Comparison of ENCODE assay signal across 8 cellular contexts in the genomic region with DNA sequence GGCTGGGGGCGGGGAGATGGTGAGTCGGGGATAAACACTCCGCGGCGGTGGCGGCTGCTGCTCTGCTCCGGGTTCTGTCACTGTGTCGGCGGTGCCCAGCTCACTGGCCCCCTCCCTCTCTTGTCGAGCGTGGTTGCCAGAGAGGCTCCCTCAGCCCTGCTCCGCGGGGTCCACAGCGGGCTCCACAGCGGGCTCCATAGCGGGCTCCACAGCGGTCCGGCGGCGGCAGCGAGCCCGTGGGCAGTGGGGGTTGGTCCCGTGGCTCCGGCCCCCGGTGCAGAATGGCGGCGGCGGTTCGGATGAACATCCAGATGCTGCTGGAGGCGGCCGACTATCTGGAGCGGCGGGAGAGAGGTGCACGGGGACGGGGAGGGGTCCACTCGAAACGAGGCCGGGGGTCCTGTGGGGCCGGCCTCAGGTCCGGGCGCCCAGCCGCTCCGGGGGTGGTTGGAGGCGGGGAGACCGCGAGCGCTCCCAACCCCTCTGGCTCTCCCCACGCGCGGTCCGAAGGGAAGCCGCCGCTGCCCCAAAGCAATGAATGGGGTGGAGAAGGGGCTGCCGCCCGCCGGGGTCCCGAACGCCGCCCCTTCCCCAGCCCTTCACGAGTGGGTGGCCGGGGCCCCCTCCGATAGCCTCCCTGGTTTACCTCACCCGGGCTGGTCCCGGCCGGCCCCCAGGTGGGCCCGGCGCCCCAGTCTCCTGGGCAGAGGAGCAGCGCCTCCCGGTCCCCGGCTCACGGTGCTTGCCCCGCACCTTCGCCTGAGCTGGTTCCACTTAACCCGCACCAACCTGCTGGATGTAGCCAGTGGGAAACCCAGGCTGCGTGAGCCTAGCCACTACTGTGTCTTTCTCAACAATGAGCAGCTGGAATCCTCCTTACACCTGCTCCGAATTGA. TPM values are rescaled to one million over a fixed set of nuclear protein-coding genes. Genes with fewer than 3 reads are reported as not detected.
DNase-seq lines count a peak whose midpoint lies in the region; ATAC-seq and TF ChIP-seq lines count a peak whose summit lies in the region.

A gene with protein sequence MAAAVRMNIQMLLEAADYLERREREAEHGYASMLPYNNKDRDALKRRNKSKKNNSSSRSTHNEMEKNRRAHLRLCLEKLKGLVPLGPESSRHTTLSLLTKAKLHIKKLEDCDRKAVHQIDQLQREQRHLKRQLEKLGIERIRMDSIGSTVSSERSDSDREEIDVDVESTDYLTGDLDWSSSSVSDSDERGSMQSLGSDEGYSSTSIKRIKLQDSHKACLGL (plus strand): TSS at position 60 of the 896 bp plus-strand sequence. CDS start 222 bp downstream, at position 282.

- peak within 1 kb of the TSS; percentile 74 to 94 (median 89) for H3K27ac Mint-ChIP-seq in IgD-negative memory B cell
- peak within 1 kb of the TSS; percentile 92 for H3K27ac Mint-ChIP-seq in activated naive CD8-positive, alpha-beta T cell treated with anti-CD3 and anti-CD28 coated beads, Interleukin-2, amount 50 U/mL, for 24 hours

- H3K4me1 Mint-ChIP-seq in IgD-negative memory B cell = peaks cover 6 to 35% (median 29%) of the 10 kb centered on the region in 3 donors
- peaks cover 37% of the 10 kb centered on the region for H3K4me1 Mint-ChIP-seq in activated naive CD8-positive, alpha-beta T cell treated with anti-CD3 and anti-CD28 coated beads, Interleukin-2, amount 50 U/mL, for 24 hours

- peak within 1 kb of the TSS; percentile 72 for H3K4me3 ChIP-seq in retinal pigment epithelial cell (ENCODE audit: low read length)

- H3K27me3 Mint-ChIP-seq in IgD-negative memory B cell = no peaks in the 10 kb centered on the region
- H3K27me3 Mint-ChIP-seq in activated naive CD8-positive, alpha-beta T cell treated with anti-CD3 and anti-CD28 coated beads, Interleukin-2, amount 50 U/mL, for 24 hours = no peaks in the 10 kb centered on the region

- H3K36me3 Mint-ChIP-seq in IgD-negative memory B cell = no peaks in the 10 kb centered on the region
- H3K36me3 Mint-ChIP-seq in activated naive CD8-positive, alpha-beta T cell treated with anti-CD3 and anti-CD28 coated beads, Interleukin-2, amount 50 U/mL, for 24 hours (ENCODE audit: low read depth) = peaks cover 6% of the 10 kb centered on the region

- ATAC-seq in activated naive CD8-positive, alpha-beta T cell treated with anti-CD3 and anti-CD28 coated beads, Interleukin-2, amount 50 U/mL, for 24 hours = no peak
- ATAC-seq in HG02571 (IDR thresholded peaks at IDR 0.05; ENCODE audit: unreplicated experiment) = no peak

- H3K9me3 Mint-ChIP-seq in IgD-negative memory B cell = no peaks in the 10 kb centered on the region
- no peaks in the 10 kb centered on the region for H3K9me3 Mint-ChIP-seq in activated naive CD8-positive, alpha-beta T cell treated with anti-CD3 and anti-CD28 coated beads, Interleukin-2, amount 50 U/mL, for 24 hours

- peak within 1 kb of the TSS; percentile 84 to 92 (median 88) for H3K4me3 Mint-ChIP-seq in IgD-negative memory B cell
- H3K4me3 Mint-ChIP-seq in activated naive CD8-positive, alpha-beta T cell treated with anti-CD3 and anti-CD28 coated beads, Interleukin-2, amount 50 U/mL, for 24 hours = peak within 1 kb of the TSS; percentile 83

- DNase-seq in NCI-H82 (lab: John Stamatoyannopoulos, UW) (peak; percentile 55), NCI-H82 treated with DMSO at 0.1 percent for 48 hours (lab: John Stamatoyannopoulos, UW; ENCODE audit: unreplicated experiment) (no peak), hepatic stellate cell (ENCODE audit: low spot score) (peak; percentile 16), retinal pigment epithelial cell (ENCODE audit: low read depth) (no peak), AG08395 (ENCODE audit: low spot score) (no peak)
- no peak for DNase-seq in activated naive CD8-positive, alpha-beta T cell treated with anti-CD3 and anti-CD28 coated beads, Interleukin-2, amount 50 U/mL, for 24 hours

- TF ChIP-seq CTCF in retinal pigment epithelial cell (conservative IDR thresholded peaks at IDR 0.05; ENCODE audit: low read depth, low read length) = no peak

RNA-seq across cellular contexts. Expression of the gene that starts here (rescaled TPM):
- polyA plus RNA-seq in IgD-negative memory B cell = 6.8 TPM

Comparison
In these comparisons a context has a peak if more than half of its experiments do, and no peak if none do; other contexts are left out.
1. DNase-seq: peak in NCI-H82 (single experiment) and hepatic stellate cell (single experiment); none in NCI-H82 treated with DMSO at 0.1 percent for 48 hours (single experiment), activated naive CD8-positive, alpha-beta T cell treated with anti-CD3 and anti-CD28 coated beads, Interleukin-2, amount 50 U/mL, for 24 hours (single experiment), retinal pigment epithelial cell (single experiment) and AG08395 (single experiment).